Comparison of ENCODE assay signal across 8 cellular contexts in genomic region chr15:67080900-67081431, GRCh38. TPM values are rescaled to one million over a fixed set of nuclear protein-coding genes. Genes with fewer than 3 reads are reported as not detected.
A peak's percentile ranks its signal among the peaks of the same experiment; 100 is the strongest.
DNase-seq lines count a peak whose midpoint lies in the region; ATAC-seq, FAIRE-seq and TF ChIP-seq lines count a peak whose summit lies in the region.

No MANE protein-coding gene starts in this region.

- in situ Hi-C loops in GM12878 (cut with MboI) (loop anchor here (25.0 kb wide), 1 partner anchor 1294 kb away; the partner anchor contains the start of gene DENND4A), ACHN (cut with HindIII; ENCODE audit: low pct_ligation_motif_present, low pct_unique_long_range_greater_than_20kb, low sequenced_read_pairs) (no loop called here)

- 81% methylated on average over 10 of the region's 10 CpGs for WGBS in A549 (ENCODE audit: missing lambda C conversion rate)
- 0% methylated on average over 10 of the region's 10 CpGs for WGBS in GM12878 (ENCODE audit: insufficient coverage, insufficient replicate concordance, low lambda C conversion rate, missing lambda C conversion rate)

- H3K4me1 ChIP-seq in A549, result peaks cover 99% of the 10 kb centered on the region
- H3K4me1 ChIP-seq in GM12878 (ENCODE audit: control insufficient read depth, insufficient read depth, low read length), result peaks cover 86% of the 10 kb centered on the region

- TF ChIP-seq POLR2A in A549 (IDR thresholded peaks at IDR 0.05; ENCODE audit: low read length), result no peak
- TF ChIP-seq POLR2A in GM18526 (IDR thresholded peaks at IDR 0.05; ENCODE audit: extremely low read depth, insufficient read length), result peak; percentile 24
- TF ChIP-seq POLR2A in GM12878 (IDR thresholded peaks at IDR 0.05; ENCODE audit: low read depth, low read length), result peak; percentile 38; the same call in 1 of the 2 replicates

- ATAC-seq in A549 (peak in 1 of 2 experiments; percentile 7; a peak in 2 of 6 replicates), HG03064 (IDR thresholded peaks at IDR 0.05; ENCODE audit: low read depth, unreplicated experiment) (peak; percentile 35), GM12878 (peak; percentile 58), left lobe of liver (peak; percentile 30)
- ATAC-seq in stimulated activated naive B cell treated with anti-CD40 and anti-IgM and Interleukin-4, amounts not matched to agents 10 μg/mL and 1 μg/mL and 100 μg/mL, for 72 hours (replicated peaks), result peak; percentile 65 to 74

- intact Hi-C loops in GM12878 (cut with micrococcal nuclease; ENCODE audit: unreplicated experiment), result loop anchor here (1.0 to 10.0 kb wide), 5 partner anchors 14 to 764 kb away; partner anchors contain the start of gene RNU6-1

- DNase-seq in A549 (ENCODE audit: low read depth in 1 of 2, low spot score in 1 of 2) (peak in 1 of 2 experiments; percentile 71), SIG-M5 treated with dmso at 0.1 percent for 504 hours (lab: John Stamatoyannopoulos, UW; ENCODE audit: unreplicated experiment) (peak; percentile 81), GM12878 (ENCODE audit: low read depth, low spot score) (peak; percentile 99), left lobe of liver (ENCODE audit: low spot score) (no peak), ACHN (no peak)
- peak; percentile 93 for DNase-seq in stimulated activated naive B cell treated with anti-CD40 and anti-IgM and Interleukin-4, amounts not matched to agents 10 μg/mL and 1 μg/mL and 100 μg/mL, for 72 hours

- POLR2A ChIA-PET in A549 (lab: Yijun Ruan, JAX), result no interaction called here
- POLR2A ChIA-PET in GM12878 (lab: Charles Lee), result interaction anchor here (0.5 to 6.8 kb wide), 9 partner anchors 9 to 62 kb away, joined by 3 to 79 read pairs (median 5); partner anchors contain the start of gene SMAD3

- TF ChIP-seq CTCF in A549 (IDR thresholded peaks at IDR 0.05) (peak; percentile 31; the same call in 2 of the 3 replicates), GM12878 (IDR thresholded peaks at IDR 0.05 in 2 of 3, conservative IDR thresholded peaks at IDR 0.05 in 1 of 3; ENCODE audit: control insufficient read depth in 2 of 3, extremely low read depth in 1 of 3, insufficient read depth in 1 of 3, low read depth in 3 of 3, low read length in 3 of 3) (peak; percentile 44 to 51 (median 49))

- peaks cover 76% of the 10 kb centered on the region for H3K79me2 ChIP-seq in GM12878 (ENCODE audit: control insufficient read depth, insufficient read depth, low read length)

- no peaks in the 10 kb centered on the region for H3K27me3 Mint-ChIP-seq in stimulated activated naive B cell treated with anti-CD40 and anti-IgM and Interleukin-4, amounts not matched to agents 10 μg/mL and 1 μg/mL and 100 μg/mL, for 72 hours

- peak overlapping the region; percentile 73 for H3K9ac ChIP-seq in GM12878 (ENCODE audit: control insufficient read depth, insufficient read depth, low read length)

- peak overlapping the region; percentile 72 to 74 for H3K4me3 Mint-ChIP-seq in stimulated activated naive B cell treated with anti-CD40 and anti-IgM and Interleukin-4, amounts not matched to agents 10 μg/mL and 1 μg/mL and 100 μg/mL, for 72 hours

- RAD21 ChIA-PET in GM12878 (lab: Charles Lee; ENCODE audit: unreplicated experiment), result interaction anchor here (0.8 to 13.0 kb wide), 25 partner anchors 12 to 223 kb away, joined by 3 to 215 read pairs (median 4); partner anchors contain the start of gene SMAD3

- peaks cover 3% of the 10 kb centered on the region in 2 experiments for H3K36me3 ChIP-seq in GM12878 (ENCODE audit: control insufficient read depth in 2 of 2, insufficient read depth in 2 of 2, low read length in 1 of 2)

- SMC1A ChIA-PET in GM12878 (lab: Charles Lee; ENCODE audit: uncharacterized antibody, unreplicated experiment), result interaction anchor here (1.0 to 13.0 kb wide), 26 partner anchors 10 to 223 kb away, joined by 3 to 247 read pairs (median 10); partner anchors contain the start of gene SMAD3

- peaks cover 11 to 27% of the 10 kb centered on the region in 2 donors for H3K36me3 Mint-ChIP-seq in stimulated activated naive B cell treated with anti-CD40 and anti-IgM and Interleukin-4, amounts not matched to agents 10 μg/mL and 1 μg/mL and 100 μg/mL, for 72 hours

- H3K4me1 Mint-ChIP-seq in stimulated activated naive B cell treated with anti-CD40 and anti-IgM and Interleukin-4, amounts not matched to agents 10 μg/mL and 1 μg/mL and 100 μg/mL, for 72 hours, result peaks cover 27 to 78% of the 10 kb centered on the region in 2 donors

- TF ChIP-seq RAD21 in A549 (conservative IDR thresholded peaks at IDR 0.05 in 1 of 2, IDR thresholded peaks at IDR 0.05 in 1 of 2) (peak in 1 of 2 experiments; percentile 32; a peak in 3 of 5 replicates), GM12878 (IDR thresholded peaks at IDR 0.05; ENCODE audit: insufficient read depth, low read depth, low read length) (peak; percentile 60)

- H3K9me3 Mint-ChIP-seq in stimulated activated naive B cell treated with anti-CD40 and anti-IgM and Interleukin-4, amounts not matched to agents 10 μg/mL and 1 μg/mL and 100 μg/mL, for 72 hours, result peaks cover 0 to 2% of the 10 kb centered on the region in 2 donors

- FAIRE-seq in A549 (lab: Jason Lieb, UNC) (no peak), GM12878 (lab: Jason Lieb, UNC) (peak; percentile 89)

- TF ChIP-seq EP300 in A549 (IDR thresholded peaks at IDR 0.05) (no peak), GM12878 (IDR thresholded peaks at IDR 0.05; ENCODE audit: borderline replicate concordance in 1 of 2, control insufficient read depth in 1 of 2, low read depth in 2 of 2, low read length in 2 of 2) (peak; percentile 86 to 93; a peak in 3 of 4 replicates)

- H3K9me3 ChIP-seq in A549 (no peaks in the 10 kb centered on the region), GM12878 (replicated peaks; ENCODE audit: control insufficient read depth, insufficient read depth, low read length) (no peaks in the 10 kb centered on the region)

- CTCF ChIA-PET in A549 (lab: Yijun Ruan, JAX), result interaction anchor here (0.7 to 4.2 kb wide), 10 partner anchors 9 to 223 kb away, joined by 3 to 18 read pairs (median 4); partner anchors contain the start of gene SMAD3
- CTCF ChIA-PET in GM12878 (lab: Yijun Ruan, JAX), result interaction anchor here (0.6 to 8.5 kb wide), 19 partner anchors 9 to 1039 kb away, joined by 3 to 71 read pairs (median 4); no protein-coding TSS in a partner anchor

- H4K20me1 ChIP-seq in GM12878 (ENCODE audit: control insufficient read depth, insufficient read depth), result 0 out of 2 replicates have a peak, but pooled peaks cover 3% of the 10 kb centered on the region

- no TSS peak for BruUV-seq in GM12878 (replicated peaks; lab: Mats Ljungman, UMichigan)

- H3K4me3 ChIP-seq in A549 (no peak overlapping the region), GM12878 (peak overlapping the region; percentile 56)

- peak overlapping the region; percentile 91 for H3K27ac Mint-ChIP-seq in stimulated activated naive B cell treated with anti-CD40 and anti-IgM and Interleukin-4, amounts not matched to agents 10 μg/mL and 1 μg/mL and 100 μg/mL, for 72 hours

- H3K4me2 ChIP-seq in A549, result no peak overlapping the region
- peak overlapping the region; percentile 92 for H3K4me2 ChIP-seq in GM12878 (ENCODE audit: control insufficient read depth, insufficient read depth)

- H3K27ac ChIP-seq in A549, result peak overlapping the region in 1 of 2 experiments; percentile 62; a peak in 4 of 6 replicates
- peak overlapping the region; percentile 93 for H3K27ac ChIP-seq in GM12878 (ENCODE audit: control insufficient read depth, insufficient read depth)

- no peak overlapping the region for H2AFZ ChIP-seq in GM12878 (ENCODE audit: control insufficient read depth, low read depth, low read length)

- no peaks in the 10 kb centered on the region for H3K27me3 ChIP-seq in GM12878 (replicated peaks in 1 of 2; ENCODE audit: control insufficient read depth in 2 of 2, insufficient read depth in 2 of 2, low read length in 1 of 2)

TF ChIP-seq in A549, 52 proteins besides CTCF, POLR2A, EP300 and RAD21 (continues in another document):
- TF ChIP-seq JUN (IDR thresholded peaks at IDR 0.05) (0 out of 5 replicates have a peak, but pooled peaks of 1 of the 2 experiments have one; percentile 8), SMC3 (IDR thresholded peaks at IDR 0.05) (0 out of 3 replicates have a peak, but pooled peaks have one; percentile 21), NPAS2 (CRISPR knock-in tag; IDR thresholded peaks at IDR 0.05; ENCODE audit: borderline replicate concordance) (no peak), CBX8 (IDR thresholded peaks at IDR 0.05) (no peak), MYC (IDR thresholded peaks at IDR 0.05; ENCODE audit: borderline replicate concordance, low read length) (0 out of 2 replicates have a peak, but pooled peaks have one; percentile 25)

TF ChIP-seq in GM12878, 131 proteins besides CTCF, POLR2A, EP300 and RAD21 (continues in another document):
- peak; percentile 78; the same call in 1 of the 2 replicates for TF ChIP-seq TARDBP (IDR thresholded peaks at IDR 0.05; ENCODE audit: borderline replicate concordance)

RNA-seq across cellular contexts. Expression of gene SMAD3, which starts 15.6 kb away (rescaled TPM):
- polyA plus RNA-seq in A549 (2011; rRNA removed) (77.2 and 101 TPM in 2 replicates), A549 (2017; fragmentation: RNase III; extraction: RNeasy Plus Mini Kit Qiagen cat#74134 plus additional on column Dnase treatment) (74.6 to 106 TPM (median 93.4 TPM) in 3 replicates), GM12878 (2011; rRNA removed) (15.0 and 28.2 TPM in 2 replicates), GM12878 (2014; fragmentation: Illumina TruSeq; extraction: Trizol) (31.9 and 43.2 TPM in 2 replicates), GM12878 (2014; fragmentation: Nextera tagmentation; extraction: Ambion mirVana) (1 to 10 TPM; 5.6 to 6.6 TPM), GM12878 (2014; rRNA removed) (22.4 and 27.7 TPM in 2 replicates), GM12878 (2016; fragmentation: Nextera tagmentation; extraction: Ambion mirVana) (10 to 100 TPM in 1 of 2 experiments, 1 to 10 TPM in 1; 8.0 to 18.7 TPM)
- polyA plus RNA-seq in A549 (2012; cell fraction: cytosol; rRNA removed), result 116 and 161 TPM in 2 replicates
- 256 and 267 TPM in 2 replicates for polyA plus RNA-seq in A549 (2012; cell fraction: nucleus; rRNA removed)
- 138 and 158 TPM in 2 replicates for polyA minus RNA-seq in A549 (2011; rRNA and poly(A)+ RNA removed)
- total RNA-seq in GM12878 (2013; cell fraction: nucleolus; rRNA removed), result 119 and 128 TPM in 2 replicates
- total RNA-seq in GM12878 (2014; rRNA removed) (12.2 and 15.6 TPM in 2 replicates), GM12878 (2014; rRNA removed; fragmentation: Illumina TruSeq; extraction: Trizol) (11.7 and 13.3 TPM in 2 replicates), GM12878 (2021) (39.9 and 40.0 TPM in 2 replicates), left lobe of liver (17.1 TPM)
- polyA plus RNA-seq in GM12878 (2011; ENCODE audit: low read depth), result 17.0 TPM
- 21.5 and 22.5 TPM in 2 replicates for polyA plus RNA-seq in GM12878 (2011; cell fraction: cytosol; rRNA removed)
- 85.6 and 92.9 TPM in 2 replicates for polyA plus RNA-seq in GM12878 (2011; cell fraction: nucleus; rRNA removed)
- 41.6 and 42.7 TPM in 2 replicates for polyA plus RNA-seq in GM12878 (2012)
- 23.3 and 26.4 TPM in 2 replicates for polyA minus RNA-seq in GM12878 (2011; rRNA and poly(A)+ RNA removed)
- 11.1 and 14.3 TPM in 2 replicates for polyA minus RNA-seq in GM12878 (2011; cell fraction: cytosol; rRNA and poly(A)+ RNA removed)
- polyA minus RNA-seq in GM12878 (2011; cell fraction: nucleus; rRNA and poly(A)+ RNA removed), result 17.3 and 26.6 TPM in 2 replicates

Comparison
In these comparisons a context has a peak if more than half of its experiments do, and no peak if none do; other contexts are left out.
1. DNase-seq: peak in SIG-M5 treated with dmso at 0.1 percent for 504 hours (single experiment), GM12878 (single experiment) and stimulated activated naive B cell treated with anti-CD40 and anti-IgM and Interleukin-4, amounts not matched to agents 10 μg/mL and 1 μg/mL and 100 μg/mL, for 72 hours (single experiment); none in left lobe of liver (single experiment) and ACHN (single experiment).
2. Of the 24 proteins assayed by ChIP-seq in both GM12878 and A549: peak only in GM12878: BCL3, BHLHE40, CHD2, EP300, JUNB, MAX and 2 more; only in A549: MYC; in both: CTCF and SMC3; in neither: 12; mixed calls (peak in some experiments, not most) for 1.